ENCODE assay signal across 1 cellular context in the genomic region with DNA sequence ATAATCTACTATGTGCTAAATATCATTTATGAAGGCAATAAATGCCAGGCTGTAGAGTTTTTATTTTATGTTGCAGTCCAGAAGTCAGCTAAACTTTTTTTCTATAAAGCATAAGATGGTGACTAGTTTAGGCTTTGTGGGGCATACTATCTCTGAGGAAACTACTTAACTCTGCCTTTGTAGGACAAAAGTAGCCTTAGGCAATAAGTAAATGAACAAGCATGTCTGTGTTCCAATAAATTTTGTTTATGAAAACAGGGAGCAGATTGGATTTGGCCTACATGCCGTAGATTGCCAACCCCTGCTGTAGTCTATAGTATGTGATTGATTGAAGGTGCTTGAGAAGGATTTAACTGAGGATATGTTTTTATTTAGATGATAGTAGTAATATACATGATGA.
TF ChIP-seq lines count a peak whose summit lies in the region.

No MANE protein-coding gene starts in this region.

TF ChIP-seq in GM23338, 12 proteins besides CTCF, POLR2A, EP300 and RAD21 (continued from another document):
- TF ChIP-seq, protein P1, sequence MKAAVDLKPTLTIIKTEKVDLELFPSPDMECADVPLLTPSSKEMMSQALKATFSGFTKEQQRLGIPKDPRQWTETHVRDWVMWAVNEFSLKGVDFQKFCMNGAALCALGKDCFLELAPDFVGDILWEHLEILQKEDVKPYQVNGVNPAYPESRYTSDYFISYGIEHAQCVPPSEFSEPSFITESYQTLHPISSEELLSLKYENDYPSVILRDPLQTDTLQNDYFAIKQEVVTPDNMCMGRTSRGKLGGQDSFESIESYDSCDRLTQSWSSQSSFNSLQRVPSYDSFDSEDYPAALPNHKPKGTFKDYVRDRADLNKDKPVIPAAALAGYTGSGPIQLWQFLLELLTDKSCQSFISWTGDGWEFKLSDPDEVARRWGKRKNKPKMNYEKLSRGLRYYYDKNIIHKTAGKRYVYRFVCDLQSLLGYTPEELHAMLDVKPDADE (IDR thresholded peaks at IDR 0.05) = no peak
- no peak for TF ChIP-seq POLR2AphosphoS5 (IDR thresholded peaks at IDR 0.05; ENCODE audit: low read depth)
